In the genomic region with DNA sequence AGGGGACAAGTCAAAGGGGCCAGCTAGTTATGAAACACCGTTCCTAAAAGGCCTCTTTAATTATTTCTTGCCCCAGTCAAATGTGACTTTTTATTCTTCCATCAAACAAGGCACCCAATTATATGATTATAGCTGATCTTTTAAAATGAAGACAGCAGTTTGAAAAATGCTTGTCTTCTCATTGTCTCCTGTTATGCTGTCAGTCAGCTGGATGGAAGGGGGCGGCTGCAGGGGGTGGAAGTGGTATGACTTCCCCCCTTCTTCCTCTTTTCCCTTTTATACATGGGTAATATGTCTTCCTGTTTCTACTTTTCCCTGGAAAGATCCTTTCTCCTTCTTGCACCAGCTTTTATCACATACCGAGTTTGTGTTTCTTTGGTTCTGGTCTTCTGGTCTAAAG, we compare ENCODE assay signal across 31 cellular contexts. TPM values are rescaled to one million over a fixed set of nuclear protein-coding genes. Genes with fewer than 3 reads are reported as not detected.
"Had no signal": no experiment of that assay in that cellular context is flagged by ENCODE, and none has a peak within 500 bp of the region (broad histone marks: within the 10 kb centered on the region; RNA-seq: fewer than 3 reads in every experiment).

No MANE protein-coding gene starts in this region.

- H3K27ac Mint-ChIP-seq: stimulated activated effector memory CD8-positive, alpha-beta T cell treated with anti-CD3 and anti-CD28 coated beads, Interleukin-12 subunit alpha, Interleukin-12 subunit beta, amount 100 ng/mL, for 72 hours; stimulated activated memory B cell treated with anti-CD40 and anti-IgM and Interleukin-4, amounts not matched to agents 10 μg/mL and 1 μg/mL and 100 μg/mL, for 72 hours; stimulated activated naive B cell treated with anti-CD40 and anti-IgM and Interleukin-4, amounts not matched to agents 10 μg/mL and 1 μg/mL and 100 μg/mL, for 72 hours; stimulated activated naive CD8-positive, alpha-beta T cell treated with anti-CD3 and anti-CD28 coated beads, Interleukin-15, amount 100 ng/mL, for 72 hours; stimulated activated naive CD8-positive, alpha-beta T cell treated with anti-CD3 and anti-CD28 coated beads, Interleukin-15, Interleukin-2, amounts not matched to agents 100 ng/mL and 50 ng/mL, for 24 hours; type B pancreatic cell had no signal

- H3K36me3 Mint-ChIP-seq: stimulated activated effector memory CD8-positive, alpha-beta T cell treated with anti-CD3 and anti-CD28 coated beads, Interleukin-12 subunit alpha, Interleukin-12 subunit beta, amount 100 ng/mL, for 72 hours; stimulated activated memory B cell treated with anti-CD40 and anti-IgM and Interleukin-4, amounts not matched to agents 10 μg/mL and 1 μg/mL and 100 μg/mL, for 72 hours; stimulated activated naive B cell treated with anti-CD40 and anti-IgM and Interleukin-4, amounts not matched to agents 10 μg/mL and 1 μg/mL and 100 μg/mL, for 72 hours; type B pancreatic cell had no signal

- ATAC-seq: stimulated activated effector memory CD8-positive, alpha-beta T cell treated with anti-CD3 and anti-CD28 coated beads, Interleukin-12 subunit alpha, Interleukin-12 subunit beta, amount 100 ng/mL, for 72 hours; stimulated activated memory B cell treated with anti-CD40 and anti-IgM and Interleukin-4, amounts not matched to agents 10 μg/mL and 1 μg/mL and 100 μg/mL, for 72 hours; stimulated activated naive B cell treated with anti-CD40 and anti-IgM and Interleukin-4, amounts not matched to agents 10 μg/mL and 1 μg/mL and 100 μg/mL, for 72 hours; stimulated activated naive CD8-positive, alpha-beta T cell treated with anti-CD3 and anti-CD28 coated beads, Interleukin-15, amount 100 ng/mL, for 72 hours; stimulated activated naive CD8-positive, alpha-beta T cell treated with anti-CD3 and anti-CD28 coated beads, Interleukin-15, Interleukin-2, amounts not matched to agents 100 U/mL and 50 U/mL, for 24 hours; upper lobe of right lung had no signal

- H3K9me3 ChIP-seq: stomach, suprapubic skin, testis, thoracic aorta, thyroid gland, tibial artery, tibial nerve, transverse colon, upper lobe of left lung, upper lobe of right lung, uterus had no signal

- H3K4me3 Mint-ChIP-seq: stimulated activated effector memory CD8-positive, alpha-beta T cell treated with anti-CD3 and anti-CD28 coated beads, Interleukin-12 subunit alpha, Interleukin-12 subunit beta, amount 100 ng/mL, for 72 hours; stimulated activated memory B cell treated with anti-CD40 and anti-IgM and Interleukin-4, amounts not matched to agents 10 μg/mL and 1 μg/mL and 100 μg/mL, for 72 hours; stimulated activated naive B cell treated with anti-CD40 and anti-IgM and Interleukin-4, amounts not matched to agents 10 μg/mL and 1 μg/mL and 100 μg/mL, for 72 hours; stimulated activated naive CD8-positive, alpha-beta T cell treated with anti-CD3 and anti-CD28 coated beads, Interleukin-15, amount 100 ng/mL, for 72 hours; stimulated activated naive CD8-positive, alpha-beta T cell treated with anti-CD3 and anti-CD28 coated beads, Interleukin-15, Interleukin-2, amounts not matched to agents 100 ng/mL and 50 ng/mL, for 24 hours; type B pancreatic cell had no signal

- H3K27ac ChIP-seq: stomach, suprapubic skin, testis, thoracic aorta, thyroid gland, tibial artery, tibial nerve, transverse colon, upper lobe of left lung, upper lobe of right lung, uterus had no signal

- H3K4me3 ChIP-seq: stomach, suprapubic skin, testis, thoracic aorta, thyroid gland, tibial artery, tibial nerve, transverse colon, upper lobe of left lung, upper lobe of right lung, uterus had no signal

- H3K4me1 ChIP-seq: stomach, suprapubic skin, testis, thyroid gland, tibial artery, tibial nerve, transverse colon, upper lobe of left lung, upper lobe of right lung, uterus had no signal

- H3K36me3 ChIP-seq: stomach, suprapubic skin, thoracic aorta, thyroid gland, tibial artery, tibial nerve, transverse colon, upper lobe of left lung, upper lobe of right lung, uterus had no signal

- H3K9me3 Mint-ChIP-seq: stimulated activated effector memory CD8-positive, alpha-beta T cell treated with anti-CD3 and anti-CD28 coated beads, Interleukin-12 subunit alpha, Interleukin-12 subunit beta, amount 100 ng/mL, for 72 hours; stimulated activated memory B cell treated with anti-CD40 and anti-IgM and Interleukin-4, amounts not matched to agents 10 μg/mL and 1 μg/mL and 100 μg/mL, for 72 hours; stimulated activated naive B cell treated with anti-CD40 and anti-IgM and Interleukin-4, amounts not matched to agents 10 μg/mL and 1 μg/mL and 100 μg/mL, for 72 hours; stimulated activated naive CD8-positive, alpha-beta T cell treated with anti-CD3 and anti-CD28 coated beads, Interleukin-15, amount 100 ng/mL, for 72 hours; stimulated activated naive CD8-positive, alpha-beta T cell treated with anti-CD3 and anti-CD28 coated beads, Interleukin-15, Interleukin-2, amounts not matched to agents 100 ng/mL and 50 ng/mL, for 24 hours; type B pancreatic cell had no signal

- H3K27me3 ChIP-seq: suprapubic skin, testis, thyroid gland, upper lobe of left lung, upper lobe of right lung, uterus had no signal

- H3K4me1 Mint-ChIP-seq: stimulated activated effector memory CD8-positive, alpha-beta T cell treated with anti-CD3 and anti-CD28 coated beads, Interleukin-12 subunit alpha, Interleukin-12 subunit beta, amount 100 ng/mL, for 72 hours; stimulated activated memory B cell treated with anti-CD40 and anti-IgM and Interleukin-4, amounts not matched to agents 10 μg/mL and 1 μg/mL and 100 μg/mL, for 72 hours; stimulated activated naive B cell treated with anti-CD40 and anti-IgM and Interleukin-4, amounts not matched to agents 10 μg/mL and 1 μg/mL and 100 μg/mL, for 72 hours; stimulated activated naive CD8-positive, alpha-beta T cell treated with anti-CD3 and anti-CD28 coated beads, Interleukin-15, amount 100 ng/mL, for 72 hours had no signal

- DNase-seq: stimulated activated CD4-positive, alpha-beta T cell treated with anti-CD3 and anti-CD28 coated beads, Interleukin-2, amount 100 ng/mL, for 48 hours; stimulated activated CD4-positive, alpha-beta T cell treated with anti-CD3 and anti-CD28 coated beads, Interleukin-4, amount 100 ng/mL, for 1 hour; stimulated activated CD4-positive, alpha-beta T cell treated with anti-CD3 and anti-CD28 coated beads, Interleukin-4, amount 100 ng/mL, for 24 hours; stimulated activated CD4-positive, alpha-beta T cell treated with anti-CD3 and anti-CD28 coated beads, Interleukin-4, amount 100 ng/mL, for 4 hours; stimulated activated CD8-positive, alpha-beta memory T cell treated with anti-CD3 and anti-CD28 coated beads, Interleukin-4, amount 100 ng/mL, for 48 hours; stimulated activated naive B cell treated with anti-CD40 and anti-IgM and Interleukin-4, amounts not matched to agents 10 μg/mL and 1 μg/mL and 100 μg/mL, for 72 hours; stimulated activated naive CD4-positive, alpha-beta T cell; stimulated activated naive CD4-positive, alpha-beta T cell treated with Interleukin-2 at 50 U/mL for 16 hours; stimulated activated naive CD8-positive, alpha-beta T cell treated with anti-CD3 and anti-CD28 coated beads, Interleukin-15, amount 100 ng/mL, for 72 hours; stimulated activated naive CD8-positive, alpha-beta T cell treated with anti-CD3 and anti-CD28 coated beads, Interleukin-15, Interleukin-2, amounts not matched to agents 100 U/mL and 50 U/mL, for 24 hours; stomach; substantia nigra; testis; thyroid gland; tibial artery; transverse colon; trophoblast cell; upper lobe of left lung; upper lobe of right lung; uterus had no signal

RNA-seq across cellular contexts. Expression of gene KCNA10, which starts 25.8 kb away (rescaled TPM):
- total RNA-seq: subcutaneous adipose tissue, suprapubic skin, temporal lobe, thoracic aorta, thyroid gland, tibial nerve, transverse colon, upper lobe of left lung, upper lobe of right lung, ureter, urinary bladder, uterus had no signal
- polyA plus RNA-seq: urinary bladder had no signal
